ENCODE assay signal across 29 cellular contexts in genomic region chr7:27211694-27212316, GRCh38. TPM values are rescaled to one million over a fixed set of nuclear protein-coding genes. Genes with fewer than 3 reads are reported as not detected.
"Had no signal": no experiment of that assay in that cellular context is flagged by ENCODE, and none has a peak within 500 bp of the region (broad histone marks: within the 10 kb centered on the region; RNA-seq: fewer than 3 reads in every experiment).

No MANE protein-coding gene starts in this region.

- ATAC-seq: activated CD4-positive, CD25-positive, alpha-beta regulatory T cell treated with anti-CD3 and anti-CD28 coated beads, Interleukin-2, amount 50 U/mL, for 24 hours; activated naive CD8-positive, alpha-beta T cell treated with anti-CD3 and anti-CD28 coated beads, Interleukin-2, amount 50 U/mL, for 24 hours; activated T-cell treated with anti-CD3 and anti-CD28 coated beads, Interleukin-2, amount 50 U/mL, for 72 hours; gastrocnemius medialis; left lung; stimulated activated memory B cell treated with anti-CD40 and anti-IgM and Interleukin-4, amounts not matched to agents 10 μg/mL and 1 μg/mL and 100 μg/mL, for 72 hours had no signal

- H3K9me3 Mint-ChIP-seq: activated CD4-positive, alpha-beta memory T cell treated with anti-CD3 and anti-CD28 coated beads, Interleukin-2, amount 10 ng/mL, durations not matched to agents 7 days and 5 days; activated CD4-positive, alpha-beta T cell treated with anti-CD3 and anti-CD28 coated beads, Interleukin-2, amount 10 ng/mL, durations not matched to agents 24 days and 14 days; activated naive CD8-positive, alpha-beta T cell treated with anti-CD3 and anti-CD28 coated beads, Interleukin-2, amount 50 U/mL, for 24 hours; activated T-cell treated with anti-CD3 and anti-CD28 coated beads, Interleukin-2, amount 50 U/mL, for 72 hours; endodermal cell; naive B cell; neural crest cell; stimulated activated memory B cell treated with anti-CD40 and anti-IgM and Interleukin-4, amounts not matched to agents 10 μg/mL and 1 μg/mL and 100 μg/mL, for 72 hours had no signal

- H3K36me3 ChIP-seq: esophagus squamous epithelium, gastrocnemius medialis, left lung, sigmoid colon, stomach, suprapubic skin, transverse colon had no signal

- H3K27ac Mint-ChIP-seq: activated CD4-positive, alpha-beta memory T cell treated with anti-CD3 and anti-CD28 coated beads, Interleukin-2, amount 10 ng/mL, durations not matched to agents 7 days and 5 days; activated CD4-positive, alpha-beta T cell treated with anti-CD3 and anti-CD28 coated beads, Interleukin-2, amount 10 ng/mL, durations not matched to agents 24 days and 14 days; activated naive CD8-positive, alpha-beta T cell treated with anti-CD3 and anti-CD28 coated beads, Interleukin-2, amount 50 U/mL, for 24 hours; activated T-cell treated with anti-CD3 and anti-CD28 coated beads, Interleukin-2, amount 50 U/mL, for 72 hours; endodermal cell; stimulated activated memory B cell treated with anti-CD40 and anti-IgM and Interleukin-4, amounts not matched to agents 10 μg/mL and 1 μg/mL and 100 μg/mL, for 72 hours had no signal

- FAIRE-seq: urothelium cell line had no signal

- H3K4me3 Mint-ChIP-seq: activated CD4-positive, alpha-beta memory T cell treated with anti-CD3 and anti-CD28 coated beads, Interleukin-2, amount 10 ng/mL, durations not matched to agents 7 days and 5 days; activated CD4-positive, alpha-beta T cell treated with anti-CD3 and anti-CD28 coated beads, Interleukin-2, amount 10 ng/mL, durations not matched to agents 24 days and 14 days; activated naive CD8-positive, alpha-beta T cell treated with anti-CD3 and anti-CD28 coated beads, Interleukin-2, amount 50 U/mL, for 24 hours; endodermal cell; neural crest cell; stimulated activated memory B cell treated with anti-CD40 and anti-IgM and Interleukin-4, amounts not matched to agents 10 μg/mL and 1 μg/mL and 100 μg/mL, for 72 hours had no signal

- H3K4me3 ChIP-seq: esophagus squamous epithelium, gastrocnemius medialis, left lung, lung, sigmoid colon, smooth muscle cell, stomach, suprapubic skin had no signal

- H3K27ac ChIP-seq: esophagus squamous epithelium, gastrocnemius medialis, left lung, sigmoid colon, stomach, suprapubic skin, VCaP had no signal

- DNase-seq: activated CD4-positive, alpha-beta memory T cell treated with anti-CD3 and anti-CD28 coated beads, Interleukin-2, amount 10 ng/mL, durations not matched to agents 7 days and 5 days; activated CD4-positive, alpha-beta T cell treated with anti-CD3 and anti-CD28 coated beads, Interleukin-2, amount 10 ng/mL, durations not matched to agents 24 days and 14 days; activated gamma-delta T cell; activated naive CD4-positive, alpha-beta T cell treated with anti-CD3 and anti-CD28 coated beads, Interleukin-2, amount 50 U/mL, for 16 hours; activated naive CD8-positive, alpha-beta T cell treated with anti-CD3 and anti-CD28 coated beads, Interleukin-2, amount 50 U/mL, for 24 hours; activated T-cell treated with anti-CD3 and anti-CD28 coated beads, Interleukin-2, amount 50 U/mL, for 72 hours; cerebellar nuclear complex; cortex of kidney; esophagus squamous epithelium; gastrocnemius medialis; left lung; naive B cell; occipital lobe; sigmoid colon; stimulated activated CD4-positive, alpha-beta T cell treated with anti-CD3 and anti-CD28 coated beads, Interleukin-15, amount 100 ng/mL, for 24 hours; stomach; transverse colon had no signal

- H3K4me1 Mint-ChIP-seq: activated CD4-positive, alpha-beta memory T cell treated with anti-CD3 and anti-CD28 coated beads, Interleukin-2, amount 10 ng/mL, durations not matched to agents 7 days and 5 days; neural crest cell had no signal

- H3K36me3 Mint-ChIP-seq: stimulated activated memory B cell treated with anti-CD40 and anti-IgM and Interleukin-4, amounts not matched to agents 10 μg/mL and 1 μg/mL and 100 μg/mL, for 72 hours had no signal

- H3K9me3 ChIP-seq: esophagus squamous epithelium, gastrocnemius medialis, left lung, sigmoid colon, stomach, suprapubic skin, transverse colon had no signal

RNA-seq across cellular contexts. Expression of gene HOXA13, which starts 11.9 kb away (rescaled TPM):
- total RNA-seq: activated CD4-positive, alpha-beta memory T cell treated with anti-CD3 and anti-CD28 coated beads, Interleukin-2, amount 10 ng/mL, durations not matched to agents 7 days and 5 days; activated CD4-positive, alpha-beta T cell treated with anti-CD3 and anti-CD28 coated beads, Interleukin-2, amount 10 ng/mL, durations not matched to agents 24 days and 14 days; activated T-cell treated with anti-CD3 and anti-CD28 coated beads, Interleukin-2, amount 50 U/mL, for 72 hours; endodermal cell; esophagus squamous epithelium; kidney epithelial cell; left lung; lung; neural crest cell; occipital lobe; T-helper 2 cell treated with Interferon-gamma antibody and Interleukin-4, amounts not matched to agents 100 ng/mL and 5 ng/mL, for 36 hours had no signal
- polyA plus RNA-seq: lung, stomach had no signal

RNA-seq across cellular contexts. Expression of gene HOXA11, which starts 26.8 kb away (rescaled TPM):
- total RNA-seq: activated CD4-positive, alpha-beta memory T cell treated with anti-CD3 and anti-CD28 coated beads, Interleukin-2, amount 10 ng/mL, durations not matched to agents 7 days and 5 days; activated CD4-positive, alpha-beta T cell treated with anti-CD3 and anti-CD28 coated beads, Interleukin-2, amount 10 ng/mL, durations not matched to agents 24 days and 14 days; endodermal cell; esophagus squamous epithelium; lung; mucosa of gallbladder; neural crest cell; occipital lobe; T-helper 2 cell treated with Interferon-gamma antibody and Interleukin-4, amounts not matched to agents 100 ng/mL and 5 ng/mL, for 36 hours had no signal
- polyA plus RNA-seq: lung, stomach had no signal

RNA-seq across cellular contexts. Expression of gene EVX1, which starts 30.8 kb away (rescaled TPM):
- total RNA-seq: activated CD4-positive, alpha-beta memory T cell treated with anti-CD3 and anti-CD28 coated beads, Interleukin-2, amount 10 ng/mL, durations not matched to agents 7 days and 5 days; activated CD4-positive, alpha-beta T cell treated with anti-CD3 and anti-CD28 coated beads, Interleukin-2, amount 10 ng/mL, durations not matched to agents 24 days and 14 days; esophagus squamous epithelium; gastrocnemius medialis; kidney epithelial cell; left lung; lung; mucosa of gallbladder; occipital lobe; sigmoid colon; stomach; suprapubic skin; T-helper 2 cell treated with Interferon-gamma antibody and Interleukin-4, amounts not matched to agents 100 ng/mL and 5 ng/mL, for 36 hours had no signal
- polyA plus RNA-seq: lung, stomach had no signal

RNA-seq across cellular contexts. Expression of gene HOXA10, which starts 37.7 kb away (rescaled TPM):
- total RNA-seq: activated CD4-positive, alpha-beta memory T cell treated with anti-CD3 and anti-CD28 coated beads, Interleukin-2, amount 10 ng/mL, durations not matched to agents 7 days and 5 days; activated CD4-positive, alpha-beta T cell treated with anti-CD3 and anti-CD28 coated beads, Interleukin-2, amount 10 ng/mL, durations not matched to agents 24 days and 14 days; endodermal cell; esophagus squamous epithelium; occipital lobe; T-helper 2 cell treated with Interferon-gamma antibody and Interleukin-4, amounts not matched to agents 100 ng/mL and 5 ng/mL, for 36 hours had no signal

RNA-seq across cellular contexts. Expression of gene HOXA9, which starts 46.5 kb away (rescaled TPM):
- total RNA-seq: activated CD4-positive, alpha-beta memory T cell treated with anti-CD3 and anti-CD28 coated beads, Interleukin-2, amount 10 ng/mL, durations not matched to agents 7 days and 5 days; activated CD4-positive, alpha-beta T cell treated with anti-CD3 and anti-CD28 coated beads, Interleukin-2, amount 10 ng/mL, durations not matched to agents 24 days and 14 days; activated T-cell treated with anti-CD3 and anti-CD28 coated beads, Interleukin-2, amount 50 U/mL, for 72 hours; endodermal cell; occipital lobe; T-helper 2 cell treated with Interferon-gamma antibody and Interleukin-4, amounts not matched to agents 100 ng/mL and 5 ng/mL, for 36 hours had no signal
